Comparison of ENCODE assay signal across 8 cellular contexts in genomic region chr15:76059320-76060097, GRCh38. TPM values are rescaled to one million over a fixed set of nuclear protein-coding genes. Genes with fewer than 3 reads are reported as not detected.
DNase-seq lines count a peak whose midpoint lies in the region; ATAC-seq lines count a peak whose summit lies in the region.

TMEM266 (plus strand) TSS chr15:76059985; CDS start chr15:76134264, 74,279 bp downstream.

- ATAC-seq in HG02642 (IDR thresholded peaks at IDR 0.05; ENCODE audit: poor library complexity, unreplicated experiment) (peak; percentile 31), left colon (peak; percentile 74), HG03521 (IDR thresholded peaks at IDR 0.05; ENCODE audit: unreplicated experiment) (no peak), HG02870 (IDR thresholded peaks at IDR 0.05; ENCODE audit: unreplicated experiment) (no peak)

- intact Hi-C loops in left colon (cut with DNase I, micrococcal nuclease): loop anchor here in 1 of 2 donors (5.0 kb wide), 1 partner anchor 78 kb away; no protein-coding TSS in a partner anchor

- DNase-seq in DMS114 treated with DMSO at 0.1 percent for 48 hours (lab: John Stamatoyannopoulos, UW; ENCODE audit: unreplicated experiment) (peak; percentile 68), SK-N-DZ (ENCODE audit: low spot score) (peak; percentile 25), cerebellum (ENCODE audit: low spot score) (peak; percentile 92), left colon (peak in 1 of 2 donors; percentile 38)
- peak; percentile 25 to 40 for DNase-seq in stimulated activated CD4-positive, alpha-beta T cell treated with anti-CD3 and anti-CD28 coated beads, Interleukin-2, amount 100 ng/mL, for 24 hours

RNA-seq across cellular contexts. Expression of gene TMEM266, which starts in this region (rescaled TPM):
- polyA plus RNA-seq in SK-N-DZ (2014; cell fraction: cytosol; rRNA removed): 0.10 TPM in 1 of 2 replicates, not detected in the other
- 0.09 TPM in 1 of 2 replicates, not detected in the other for polyA plus RNA-seq in SK-N-DZ (2014; cell fraction: nucleus; rRNA removed)
- total RNA-seq in cerebellum: 4.6 TPM
- not detected for total RNA-seq in left colon

Comparison
In these comparisons a context has a peak if more than half of its experiments do, and no peak if none do; other contexts are left out.
1. Peak in ATAC-seq in left colon; RNA of the gene not detected or under 1 TPM.